1 cellular context compared by ENCODE assay signal in the genomic region with DNA sequence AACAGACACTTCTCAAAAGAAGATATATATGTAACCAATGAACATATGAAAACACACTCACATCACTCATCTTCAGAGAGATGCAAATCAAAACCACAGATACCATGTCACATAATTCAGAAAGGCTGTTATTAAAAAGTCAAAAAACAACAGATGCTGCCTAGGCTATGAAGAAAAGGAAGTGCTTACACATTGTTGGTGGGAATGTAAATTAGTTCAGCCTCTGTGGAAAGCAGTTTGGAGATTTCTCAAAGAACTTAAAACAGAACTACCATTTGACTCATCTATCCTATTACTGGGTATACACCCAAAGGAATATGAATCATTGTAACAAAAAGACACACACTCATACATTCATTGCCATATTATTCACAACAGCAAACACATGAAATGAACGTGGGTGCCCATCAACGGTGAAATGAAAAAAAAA.
A peak's percentile ranks its signal among the peaks of the same experiment; 100 is the strongest.
TF ChIP-seq lines count a peak whose summit lies in the region.

No MANE protein-coding gene starts in this region.

TF ChIP-seq in GM12878, 131 proteins besides CTCF, POLR2A, EP300 and RAD21 (continued from another document and continues in another):
- TF ChIP-seq, protein P1, sequence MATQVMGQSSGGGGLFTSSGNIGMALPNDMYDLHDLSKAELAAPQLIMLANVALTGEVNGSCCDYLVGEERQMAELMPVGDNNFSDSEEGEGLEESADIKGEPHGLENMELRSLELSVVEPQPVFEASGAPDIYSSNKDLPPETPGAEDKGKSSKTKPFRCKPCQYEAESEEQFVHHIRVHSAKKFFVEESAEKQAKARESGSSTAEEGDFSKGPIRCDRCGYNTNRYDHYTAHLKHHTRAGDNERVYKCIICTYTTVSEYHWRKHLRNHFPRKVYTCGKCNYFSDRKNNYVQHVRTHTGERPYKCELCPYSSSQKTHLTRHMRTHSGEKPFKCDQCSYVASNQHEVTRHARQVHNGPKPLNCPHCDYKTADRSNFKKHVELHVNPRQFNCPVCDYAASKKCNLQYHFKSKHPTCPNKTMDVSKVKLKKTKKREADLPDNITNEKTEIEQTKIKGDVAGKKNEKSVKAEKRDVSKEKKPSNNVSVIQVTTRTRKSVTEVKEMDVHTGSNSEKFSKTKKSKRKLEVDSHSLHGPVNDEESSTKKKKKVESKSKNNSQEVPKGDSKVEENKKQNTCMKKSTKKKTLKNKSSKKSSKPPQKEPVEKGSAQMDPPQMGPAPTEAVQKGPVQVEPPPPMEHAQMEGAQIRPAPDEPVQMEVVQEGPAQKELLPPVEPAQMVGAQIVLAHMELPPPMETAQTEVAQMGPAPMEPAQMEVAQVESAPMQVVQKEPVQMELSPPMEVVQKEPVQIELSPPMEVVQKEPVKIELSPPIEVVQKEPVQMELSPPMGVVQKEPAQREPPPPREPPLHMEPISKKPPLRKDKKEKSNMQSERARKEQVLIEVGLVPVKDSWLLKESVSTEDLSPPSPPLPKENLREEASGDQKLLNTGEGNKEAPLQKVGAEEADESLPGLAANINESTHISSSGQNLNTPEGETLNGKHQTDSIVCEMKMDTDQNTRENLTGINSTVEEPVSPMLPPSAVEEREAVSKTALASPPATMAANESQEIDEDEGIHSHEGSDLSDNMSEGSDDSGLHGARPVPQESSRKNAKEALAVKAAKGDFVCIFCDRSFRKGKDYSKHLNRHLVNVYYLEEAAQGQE (IDR thresholded peaks at IDR 0.05; ENCODE audit: low read depth, low read length), result no peak
- TF ChIP-seq, protein P2, sequence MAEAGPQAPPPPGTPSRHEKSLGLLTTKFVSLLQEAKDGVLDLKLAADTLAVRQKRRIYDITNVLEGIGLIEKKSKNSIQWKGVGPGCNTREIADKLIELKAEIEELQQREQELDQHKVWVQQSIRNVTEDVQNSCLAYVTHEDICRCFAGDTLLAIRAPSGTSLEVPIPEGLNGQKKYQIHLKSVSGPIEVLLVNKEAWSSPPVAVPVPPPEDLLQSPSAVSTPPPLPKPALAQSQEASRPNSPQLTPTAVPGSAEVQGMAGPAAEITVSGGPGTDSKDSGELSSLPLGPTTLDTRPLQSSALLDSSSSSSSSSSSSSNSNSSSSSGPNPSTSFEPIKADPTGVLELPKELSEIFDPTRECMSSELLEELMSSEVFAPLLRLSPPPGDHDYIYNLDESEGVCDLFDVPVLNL (IDR thresholded peaks at IDR 0.05; ENCODE audit: low read depth, low read length), result no peak
- TF ChIP-seq NR2F1 (conservative IDR thresholded peaks at IDR 0.05) (no peak), YY1 (IDR thresholded peaks at IDR 0.05; ENCODE audit: low read depth, low read length) (no peak), ZNF24 (IDR thresholded peaks at IDR 0.05) (peak; percentile 76), CHD4 (IDR thresholded peaks at IDR 0.05) (no peak), SMAD1 (IDR thresholded peaks at IDR 0.05; ENCODE audit: low read depth, partially characterized antibody) (no peak), EED (IDR thresholded peaks at IDR 0.05; ENCODE audit: low read depth) (peak; percentile 89), ATF3 (IDR thresholded peaks at IDR 0.05; ENCODE audit: borderline replicate concordance, extremely low read depth, low read depth, low read length) (no peak), ZNF687 (IDR thresholded peaks at IDR 0.05) (no peak), SIN3A (IDR thresholded peaks at IDR 0.05; ENCODE audit: low read depth, low read length) (no peak), RBBP5 (conservative IDR thresholded peaks at IDR 0.05) (no peak), ESRRA (IDR thresholded peaks at IDR 0.05; ENCODE audit: low read length) (no peak), GATAD2B (conservative IDR thresholded peaks at IDR 0.05; ENCODE audit: low read depth) (peak; percentile 50; the same call in 1 of the 2 replicates), EGR1 (IDR thresholded peaks at IDR 0.05; ENCODE audit: borderline replicate concordance in 1 of 2, low read depth in 2 of 2, low read length in 2 of 2) (no peak), SRF (IDR thresholded peaks at IDR 0.05; ENCODE audit: low read depth in 2 of 2, low read length in 2 of 2) (no peak), ZNF384 (IDR thresholded peaks at IDR 0.05; ENCODE audit: borderline replicate concordance, low read depth, low read length) (no peak; the same call in 1 of the 2 replicates), ZNF217 (IDR thresholded peaks at IDR 0.05) (0 out of 2 replicates have a peak, but pooled peaks have one; percentile 76), SREBF2 (IDR thresholded peaks at IDR 0.05; ENCODE audit: low read length) (no peak), SUPT20H (IDR thresholded peaks at IDR 0.05; ENCODE audit: borderline replicate concordance, control insufficient read depth, low read depth, low read length) (no peak), MTA2 (IDR thresholded peaks at IDR 0.05; ENCODE audit: low read depth) (peak; percentile 82), CEBPB (IDR thresholded peaks at IDR 0.05; ENCODE audit: borderline replicate concordance in 1 of 2, low read depth in 2 of 2, low read length in 2 of 2) (no peak), DPF2 (IDR thresholded peaks at IDR 0.05) (peak; percentile 69; the same call in 1 of the 2 replicates), CBFB (IDR thresholded peaks at IDR 0.05; ENCODE audit: low read depth) (peak; percentile 84; the same call in 1 of the 2 replicates), SMARCA5 (IDR thresholded peaks at IDR 0.05) (no peak), LARP7 (IDR thresholded peaks at IDR 0.05) (no peak), MYB (IDR thresholded peaks at IDR 0.05; ENCODE audit: borderline replicate concordance, low read depth, low read length) (no peak), WRNIP1 (IDR thresholded peaks at IDR 0.05; ENCODE audit: borderline replicate concordance, low read depth, low read length) (no peak), SKIL (IDR thresholded peaks at IDR 0.05; ENCODE audit: low read depth, poor library complexity, severe bottlenecking) (peak; percentile 32), TCF3 (IDR thresholded peaks at IDR 0.05; ENCODE audit: borderline replicate concordance, insufficient read depth, low read depth, low read length) (no peak), ZZZ3 (IDR thresholded peaks at IDR 0.05; ENCODE audit: control insufficient read depth, insufficient read length, low read depth) (no peak)
- TF ChIP-seq, protein P3, sequence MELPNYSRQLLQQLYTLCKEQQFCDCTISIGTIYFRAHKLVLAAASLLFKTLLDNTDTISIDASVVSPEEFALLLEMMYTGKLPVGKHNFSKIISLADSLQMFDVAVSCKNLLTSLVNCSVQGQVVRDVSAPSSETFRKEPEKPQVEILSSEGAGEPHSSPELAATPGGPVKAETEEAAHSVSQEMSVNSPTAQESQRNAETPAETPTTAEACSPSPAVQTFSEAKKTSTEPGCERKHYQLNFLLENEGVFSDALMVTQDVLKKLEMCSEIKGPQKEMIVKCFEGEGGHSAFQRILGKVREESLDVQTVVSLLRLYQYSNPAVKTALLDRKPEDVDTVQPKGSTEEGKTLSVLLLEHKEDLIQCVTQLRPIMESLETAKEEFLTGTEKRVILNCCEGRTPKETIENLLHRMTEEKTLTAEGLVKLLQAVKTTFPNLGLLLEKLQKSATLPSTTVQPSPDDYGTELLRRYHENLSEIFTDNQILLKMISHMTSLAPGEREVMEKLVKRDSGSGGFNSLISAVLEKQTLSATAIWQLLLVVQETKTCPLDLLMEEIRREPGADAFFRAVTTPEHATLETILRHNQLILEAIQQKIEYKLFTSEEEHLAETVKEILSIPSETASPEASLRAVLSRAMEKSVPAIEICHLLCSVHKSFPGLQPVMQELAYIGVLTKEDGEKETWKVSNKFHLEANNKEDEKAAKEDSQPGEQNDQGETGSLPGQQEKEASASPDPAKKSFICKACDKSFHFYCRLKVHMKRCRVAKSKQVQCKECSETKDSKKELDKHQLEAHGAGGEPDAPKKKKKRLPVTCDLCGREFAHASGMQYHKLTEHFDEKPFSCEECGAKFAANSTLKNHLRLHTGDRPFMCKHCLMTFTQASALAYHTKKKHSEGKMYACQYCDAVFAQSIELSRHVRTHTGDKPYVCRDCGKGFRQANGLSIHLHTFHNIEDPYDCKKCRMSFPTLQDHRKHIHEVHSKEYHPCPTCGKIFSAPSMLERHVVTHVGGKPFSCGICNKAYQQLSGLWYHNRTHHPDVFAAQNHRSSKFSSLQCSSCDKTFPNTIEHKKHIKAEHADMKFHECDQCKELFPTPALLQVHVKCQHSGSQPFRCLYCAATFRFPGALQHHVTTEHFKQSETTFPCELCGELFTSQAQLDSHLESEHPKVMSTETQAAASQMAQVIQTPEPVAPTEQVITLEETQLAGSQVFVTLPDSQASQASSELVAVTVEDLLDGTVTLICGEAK (IDR thresholded peaks at IDR 0.05; ENCODE audit: borderline replicate concordance), result no peak
- TF ChIP-seq, protein P4, sequence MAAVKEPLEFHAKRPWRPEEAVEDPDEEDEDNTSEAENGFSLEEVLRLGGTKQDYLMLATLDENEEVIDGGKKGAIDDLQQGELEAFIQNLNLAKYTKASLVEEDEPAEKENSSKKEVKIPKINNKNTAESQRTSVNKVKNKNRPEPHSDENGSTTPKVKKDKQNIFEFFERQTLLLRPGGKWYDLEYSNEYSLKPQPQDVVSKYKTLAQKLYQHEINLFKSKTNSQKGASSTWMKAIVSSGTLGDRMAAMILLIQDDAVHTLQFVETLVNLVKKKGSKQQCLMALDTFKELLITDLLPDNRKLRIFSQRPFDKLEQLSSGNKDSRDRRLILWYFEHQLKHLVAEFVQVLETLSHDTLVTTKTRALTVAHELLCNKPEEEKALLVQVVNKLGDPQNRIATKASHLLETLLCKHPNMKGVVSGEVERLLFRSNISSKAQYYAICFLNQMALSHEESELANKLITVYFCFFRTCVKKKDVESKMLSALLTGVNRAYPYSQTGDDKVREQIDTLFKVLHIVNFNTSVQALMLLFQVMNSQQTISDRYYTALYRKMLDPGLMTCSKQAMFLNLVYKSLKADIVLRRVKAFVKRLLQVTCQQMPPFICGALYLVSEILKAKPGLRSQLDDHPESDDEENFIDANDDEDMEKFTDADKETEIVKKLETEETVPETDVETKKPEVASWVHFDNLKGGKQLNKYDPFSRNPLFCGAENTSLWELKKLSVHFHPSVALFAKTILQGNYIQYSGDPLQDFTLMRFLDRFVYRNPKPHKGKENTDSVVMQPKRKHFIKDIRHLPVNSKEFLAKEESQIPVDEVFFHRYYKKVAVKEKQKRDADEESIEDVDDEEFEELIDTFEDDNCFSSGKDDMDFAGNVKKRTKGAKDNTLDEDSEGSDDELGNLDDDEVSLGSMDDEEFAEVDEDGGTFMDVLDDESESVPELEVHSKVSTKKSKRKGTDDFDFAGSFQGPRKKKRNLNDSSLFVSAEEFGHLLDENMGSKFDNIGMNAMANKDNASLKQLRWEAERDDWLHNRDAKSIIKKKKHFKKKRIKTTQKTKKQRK (IDR thresholded peaks at IDR 0.05; ENCODE audit: low read depth, low read length), result no peak
- TF ChIP-seq, protein P5, sequence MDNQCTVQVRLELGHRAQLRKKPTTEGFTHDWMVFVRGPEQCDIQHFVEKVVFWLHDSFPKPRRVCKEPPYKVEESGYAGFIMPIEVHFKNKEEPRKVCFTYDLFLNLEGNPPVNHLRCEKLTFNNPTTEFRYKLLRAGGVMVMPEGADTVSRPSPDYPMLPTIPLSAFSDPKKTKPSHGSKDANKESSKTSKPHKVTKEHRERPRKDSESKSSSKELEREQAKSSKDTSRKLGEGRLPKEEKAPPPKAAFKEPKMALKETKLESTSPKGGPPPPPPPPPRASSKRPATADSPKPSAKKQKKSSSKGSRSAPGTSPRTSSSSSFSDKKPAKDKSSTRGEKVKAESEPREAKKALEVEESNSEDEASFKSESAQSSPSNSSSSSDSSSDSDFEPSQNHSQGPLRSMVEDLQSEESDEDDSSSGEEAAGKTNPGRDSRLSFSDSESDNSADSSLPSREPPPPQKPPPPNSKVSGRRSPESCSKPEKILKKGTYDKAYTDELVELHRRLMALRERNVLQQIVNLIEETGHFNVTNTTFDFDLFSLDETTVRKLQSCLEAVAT (IDR thresholded peaks at IDR 0.05), result no peak
